26 cellular contexts compared by ENCODE assay signal in genomic region chr7:25803117-25803887, GRCh38.
DNase-seq lines count a peak whose midpoint lies in the region; ATAC-seq, FAIRE-seq and TF ChIP-seq lines count a peak whose summit lies in the region.
"Had no signal": no experiment of that assay in that cellular context is flagged by ENCODE, and none has a peak within 500 bp of the region (broad histone marks: within the 10 kb centered on the region; RNA-seq: fewer than 3 reads in every experiment).

No MANE protein-coding gene starts in this region.

- no peaks in the 10 kb centered on the region for H4K20me1 ChIP-seq in keratinocyte (ENCODE audit: control insufficient read depth, extremely low read depth, insufficient read depth, low read length)

- DNase-seq in activated T-cell treated with anti-CD3 and anti-CD28 coated beads, Interleukin-2, amount 50 U/mL, for 48 hours, result peak; percentile 16 to 17
- no peak for DNase-seq in activated T-cell treated with anti-CD3 and anti-CD28 coated beads, Interleukin-2, amount 50 U/mL, for 1 hour
- peak; percentile 33 for DNase-seq in NCI-H69 (lab: John Stamatoyannopoulos, UW)
- DNase-seq in keratinocyte (ENCODE audit: low read depth, low spot score), result no peak
- DNase-seq in NOMO-1 treated with dmso at 0.1 percent for 144 hours (lab: John Stamatoyannopoulos, UW; ENCODE audit: unreplicated experiment), result no peak
- DNase-seq in LoVo (ENCODE audit: low spot score), result no peak
- DNase-seq: Calu3; dorsolateral prefrontal cortex; erythroblast; GM23248; Karpas-422; left colon; NCI-H1092; NCI-H2081 treated with DMSO at 0.1 percent for 48 hours; NCI-H524; occipital lobe; stimulated activated naive CD4-positive, alpha-beta T cell treated with Interleukin-2 at 50 U/mL for 16 hours; T-cell had no signal

- no peak for FAIRE-seq in keratinocyte (lab: Jason Lieb, UNC)
- FAIRE-seq: A204.1, GM18507, HTR-8/SVneo, urothelium cell line had no signal

- H3K27ac Mint-ChIP-seq in stimulated activated memory B cell treated with anti-CD40 and anti-IgM and Interleukin-4, amounts not matched to agents 10 μg/mL and 1 μg/mL and 100 μg/mL, for 72 hours, result no peak overlapping the region
- H3K27ac Mint-ChIP-seq: activated naive CD8-positive, alpha-beta T cell; T-cell had no signal

- peaks cover 25% of the 10 kb centered on the region for H3K27me3 Mint-ChIP-seq in stimulated activated memory B cell treated with anti-CD40 and anti-IgM and Interleukin-4, amounts not matched to agents 10 μg/mL and 1 μg/mL and 100 μg/mL, for 72 hours

- H3K9me3 Mint-ChIP-seq in stimulated activated memory B cell treated with anti-CD40 and anti-IgM and Interleukin-4, amounts not matched to agents 10 μg/mL and 1 μg/mL and 100 μg/mL, for 72 hours, result no peaks in the 10 kb centered on the region
- H3K9me3 Mint-ChIP-seq: T-cell had no signal

- H3K4me1 ChIP-seq in keratinocyte (ENCODE audit: control insufficient read depth, extremely low read depth, insufficient read depth, low read length), result peaks cover 28% of the 10 kb centered on the region

- no peak overlapping the region for H3K9ac ChIP-seq in keratinocyte (ENCODE audit: control insufficient read depth, extremely low read depth, insufficient read depth, low read length)
- H3K9ac ChIP-seq: GM23248 had no signal

- H3K4me2 ChIP-seq in keratinocyte (ENCODE audit: control insufficient read depth, extremely low read depth, insufficient read depth, low read depth, low read length), result peak overlapping the region; percentile 65

- H3K4me1 Mint-ChIP-seq in stimulated activated memory B cell treated with anti-CD40 and anti-IgM and Interleukin-4, amounts not matched to agents 10 μg/mL and 1 μg/mL and 100 μg/mL, for 72 hours, result peaks cover 7% of the 10 kb centered on the region
- H3K4me1 Mint-ChIP-seq: T-cell had no signal

- H3K4me3 Mint-ChIP-seq in stimulated activated memory B cell treated with anti-CD40 and anti-IgM and Interleukin-4, amounts not matched to agents 10 μg/mL and 1 μg/mL and 100 μg/mL, for 72 hours, result no peak overlapping the region
- H3K4me3 Mint-ChIP-seq: activated naive CD8-positive, alpha-beta T cell; T-cell had no signal

- no peak overlapping the region for H3K27ac ChIP-seq in keratinocyte (ENCODE audit: control insufficient read depth, insufficient read depth, low read length)
- H3K27ac ChIP-seq: dorsolateral prefrontal cortex, GM23248 had no signal

- no peaks in the 10 kb centered on the region for H3K36me3 Mint-ChIP-seq in stimulated activated memory B cell treated with anti-CD40 and anti-IgM and Interleukin-4, amounts not matched to agents 10 μg/mL and 1 μg/mL and 100 μg/mL, for 72 hours
- H3K36me3 Mint-ChIP-seq: activated naive CD8-positive, alpha-beta T cell; T-cell had no signal

- TF ChIP-seq CTCF in keratinocyte (optimal IDR thresholded peaks at IDR 0.05 in 1 of 3, IDR thresholded peaks at IDR 0.05 in 1 of 3, conservative IDR thresholded peaks at IDR 0.05 in 1 of 3; ENCODE audit: extremely low read depth in 1 of 3, insufficient read depth in 2 of 3, low read length in 3 of 3), result no peak

- ATAC-seq in stimulated activated memory B cell treated with anti-CD40 and anti-IgM and Interleukin-4, amounts not matched to agents 10 μg/mL and 1 μg/mL and 100 μg/mL, for 72 hours, result peak; percentile 47
- no peak for ATAC-seq in HG03460 (IDR thresholded peaks at IDR 0.05; ENCODE audit: unreplicated experiment)
- ATAC-seq: left colon, sciatic nerve, T-cell had no signal

- no peaks in the 10 kb centered on the region for H3K9me3 ChIP-seq in keratinocyte (ENCODE audit: control insufficient read depth, low read depth, low read length)

- dilution Hi-C loops in keratinocyte (cut with MboI; ENCODE audit: extremely low pct_ligation_motif_present, low sequenced_read_pairs), result no loop called here

- no peaks in the 10 kb centered on the region for H3K79me2 ChIP-seq in keratinocyte (ENCODE audit: control insufficient read depth, insufficient read depth, low read length)

- no peak overlapping the region for H3K4me3 ChIP-seq in keratinocyte (ENCODE audit: control insufficient read depth in 2 of 3, extremely low read depth in 1 of 3, insufficient read depth in 2 of 3, low read depth in 1 of 3, low read length in 3 of 3)
- H3K4me3 ChIP-seq: dorsolateral prefrontal cortex, GM23248 had no signal

- H3K27me3 ChIP-seq in keratinocyte (ENCODE audit: control insufficient read depth, extremely low read depth, insufficient read depth, low read length), result no peaks in the 10 kb centered on the region

- H3K36me3 ChIP-seq in keratinocyte (ENCODE audit: control insufficient read depth in 2 of 2, extremely low read depth in 1 of 2, insufficient read depth in 2 of 2, low read length in 2 of 2), result no peaks in the 10 kb centered on the region

- H3K9me1 ChIP-seq in keratinocyte (ENCODE audit: control insufficient read depth, extremely low read depth, insufficient read depth, low read length), result no peaks in the 10 kb centered on the region

- H2AFZ ChIP-seq in keratinocyte (ENCODE audit: control insufficient read depth, low read length), result no peak overlapping the region
- H2AFZ ChIP-seq: GM23248 had no signal

Comparison
In these comparisons a context has a peak if more than half of its experiments do, and no peak if none do; other contexts are left out.
1. DNase-seq: peak in activated T-cell treated with anti-CD3 and anti-CD28 coated beads, Interleukin-2, amount 50 U/mL, for 48 hours (2 of 2) and NCI-H69 (single experiment); none in activated T-cell treated with anti-CD3 and anti-CD28 coated beads, Interleukin-2, amount 50 U/mL, for 1 hour (single experiment), keratinocyte (single experiment), NOMO-1 treated with dmso at 0.1 percent for 144 hours (single experiment) and LoVo (single experiment).